In genomic region chr7:110557-111232, GRCh38 we compare ENCODE assay signal across 17 cellular contexts.
DNase-seq lines count a peak whose midpoint lies in the region; ATAC-seq, FAIRE-seq and TF ChIP-seq lines count a peak whose summit lies in the region.
"Had no signal": no experiment of that assay in that cellular context is flagged by ENCODE, and none has a peak within 500 bp of the region (broad histone marks: within the 10 kb centered on the region; RNA-seq: fewer than 3 reads in every experiment).

No MANE protein-coding gene starts in this region.

- no peak overlapping the region for H4K5ac ChIP-seq in IMR-90 (ENCODE audit: low read depth, low read length)

- BruUV-seq in IMR-90 (replicated peaks; lab: Mats Ljungman, UMichigan), result no TSS peak

- POLR2A ChIA-PET in IMR-90 (lab: Charles Lee; ENCODE audit: unreplicated experiment), result no interaction called here

- H3K27me3 Mint-ChIP-seq in immature natural killer cell (ENCODE audit: low read depth in 3 of 3) (peaks cover 5 to 23% (median 6%) of the 10 kb centered on the region in 3 donors), nephron progenitor cell (ENCODE audit: low read depth, poor library complexity) (peaks cover 11% of the 10 kb centered on the region)

- H2BK5ac ChIP-seq in IMR-90 (ENCODE audit: low read depth, low read length, poor library complexity, severe bottlenecking), result no peak overlapping the region

- WGBS in IMR-90 (ENCODE audit: extremely low coverage in 2 of 2, insufficient read length in 1 of 2), 2 experiments, result 81% methylated on average over 5 of the region's 11 CpGs; no CpG with 5 or more reads in 1 of the 2 experiments

- H2BK15ac ChIP-seq in IMR-90 (ENCODE audit: low read depth, low read length), result no peak overlapping the region

- no peak for FAIRE-seq in kidney (lab: Jason Lieb, UNC)
- FAIRE-seq: H54 had no signal

- no peak overlapping the region for H4K91ac ChIP-seq in IMR-90 (ENCODE audit: insufficient read depth, low read depth, low read length)

- in situ Hi-C loops in IMR-90 (cut with MboI; ENCODE audit: low sequenced_read_pairs), result no loop called here

- no peak overlapping the region for H3K4ac ChIP-seq in IMR-90 (ENCODE audit: low read depth, low read length)

- H3K23ac ChIP-seq in IMR-90 (ENCODE audit: low read depth, low read length), result no peak overlapping the region

- H3K27me3 ChIP-seq in IMR-90 (ENCODE audit: control insufficient read depth, insufficient read depth, low read length) (no peaks in the 10 kb centered on the region), upper lobe of right lung (no peaks in the 10 kb centered on the region)
- H3K27me3 ChIP-seq: BLaER1 had no signal

- H3K36me3 ChIP-seq in IMR-90 (ENCODE audit: control insufficient read depth, insufficient read depth, low read length) (no peaks in the 10 kb centered on the region), kidney (ENCODE audit: control insufficient read depth in 1 of 2, insufficient read depth in 2 of 2, low read length in 2 of 2) (no peaks in the 10 kb centered on the region), upper lobe of right lung (no peaks in the 10 kb centered on the region)
- H3K36me3 ChIP-seq: BLaER1 had no signal

- H3K9me3 Mint-ChIP-seq in immature natural killer cell (peaks cover 0 to 16% (median 4%) of the 10 kb centered on the region in 6 donors), nephron progenitor cell (peaks cover 39% of the 10 kb centered on the region)

- H3K4me1 ChIP-seq in IMR-90 (ENCODE audit: control insufficient read depth, insufficient read depth, low read length) (peaks cover 6% of the 10 kb centered on the region), kidney (ENCODE audit: control insufficient read depth in 1 of 2, insufficient read depth in 1 of 2, low read depth in 1 of 2, low read length in 2 of 2) (no peaks in the 10 kb centered on the region), upper lobe of right lung (no peaks in the 10 kb centered on the region)
- H3K4me1 ChIP-seq: BLaER1, Caco-2 had no signal

- H3K4me3 ChIP-seq in IMR-90 (ENCODE audit: insufficient read depth, low read depth, low read length), result no peak overlapping the region
- H3K4me3 ChIP-seq in kidney (ENCODE audit: low read length in 2 of 2), result no peak overlapping the region
- no peak overlapping the region for H3K4me3 ChIP-seq in upper lobe of right lung
- H3K4me3 ChIP-seq: BLaER1 had no signal

- no peaks in the 10 kb centered on the region for H4K20me1 ChIP-seq in IMR-90 (ENCODE audit: insufficient read depth, low read length)
- H4K20me1 ChIP-seq: BLaER1 had no signal

- H3K9me1 ChIP-seq in IMR-90 (ENCODE audit: insufficient read depth, low read length), result peaks cover 7% of the 10 kb centered on the region

- ATAC-seq in IMR-90 (ENCODE audit: low read depth), result no peak
- no peak for ATAC-seq in upper lobe of right lung
- ATAC-seq: HCT116 had no signal

- no peaks in the 10 kb centered on the region for H3K79me1 ChIP-seq in IMR-90 (ENCODE audit: low read depth in 1 of 2, low read length in 2 of 2)

- no peak overlapping the region for H2AK9ac ChIP-seq in IMR-90 (replicated peaks; ENCODE audit: low read depth, low read length, poor library complexity)

- H4K8ac ChIP-seq in IMR-90 (ENCODE audit: low read depth in 2 of 2, low read length in 2 of 2), result no peak overlapping the region

- H3K56ac ChIP-seq in IMR-90 (ENCODE audit: extremely low read depth, insufficient read depth, low read length), result no peak overlapping the region

- peak overlapping the region; percentile 23; the same call in 1 of the 2 replicates for H3K18ac ChIP-seq in IMR-90 (ENCODE audit: low read depth, low read length)

- dilution Hi-C loops in IMR-90 (cut with HindIII; ENCODE audit: low sequenced_read_pairs, unreplicated experiment), result no loop called here

- intact Hi-C loops in IMR-90 (cut with micrococcal nuclease), result no loop called here
- intact Hi-C loops in kidney (cut with DNase I), result no loop called here
- intact Hi-C loops in upper lobe of right lung (cut with DNase I), result no loop called here

- H3K9me3 ChIP-seq in IMR-90 (ENCODE audit: control insufficient read depth, insufficient read depth, low read length) (peaks cover 6% of the 10 kb centered on the region), kidney (ENCODE audit: control insufficient read depth in 1 of 2, low read length in 2 of 2) (peaks cover 0 to 7% of the 10 kb centered on the region in 2 donors), upper lobe of right lung (no peaks in the 10 kb centered on the region)
- H3K9me3 ChIP-seq: Caco-2 had no signal

- H3K14ac ChIP-seq in IMR-90 (replicated peaks; ENCODE audit: low read depth, low read length), result no peak overlapping the region

- no peak for TF ChIP-seq POLR2A in IMR-90 (IDR thresholded peaks at IDR 0.05; ENCODE audit: low read depth, low read length)

- H3K4me2 ChIP-seq in IMR-90 (ENCODE audit: low read depth, low read length), result no peak overlapping the region
- H3K4me2 ChIP-seq: BLaER1 had no signal

- DNase-seq in IMR-90, result no peak
- peak; percentile 18 for DNase-seq in ecto neural progenitor cell (ENCODE audit: low spot score)
- peak; percentile 41 for DNase-seq in kidney
- peak; percentile 44 for DNase-seq in upper lobe of right lung
- DNase-seq in NAMALWA (ENCODE audit: low spot score), result no peak
- DNase-seq in immature natural killer cell, result no peak
- no peak for DNase-seq in nephron progenitor cell
- DNase-seq: 8988T; AML-193; Caco-2; CD8-positive, alpha-beta memory T cell; DMS53; GF-D8 had no signal

- CTCF ChIA-PET in IMR-90 (lab: Yijun Ruan, JAX), result interaction anchor here (0.7 kb wide), 1 partner anchor 74 kb away, joined by 3 read pairs; no protein-coding TSS in a partner anchor

- H3K27ac Mint-ChIP-seq in immature natural killer cell (no peak overlapping the region), nephron progenitor cell (no peak overlapping the region)
- H3K27ac Mint-ChIP-seq: CD8-positive, alpha-beta memory T cell; IgD-negative memory B cell had no signal

- no peak overlapping the region for H3K27ac ChIP-seq in IMR-90 (ENCODE audit: insufficient read depth, low read length)
- no peak overlapping the region for H3K27ac ChIP-seq in kidney (ENCODE audit: low read depth in 2 of 2, low read length in 2 of 2)
- no peak overlapping the region for H3K27ac ChIP-seq in upper lobe of right lung
- H3K27ac ChIP-seq: BLaER1 had no signal

- H3K9ac ChIP-seq in IMR-90 (ENCODE audit: low read depth, low read length) (no peak overlapping the region), kidney (ENCODE audit: low read length in 2 of 2) (no peak overlapping the region)
- H3K9ac ChIP-seq: BLaER1 had no signal

- no peak overlapping the region; the same call in 1 of the 2 replicates for H2BK20ac ChIP-seq in IMR-90 (ENCODE audit: low read depth, low read length)

- H2BK120ac ChIP-seq in IMR-90 (ENCODE audit: low read depth, low read length), result no peak overlapping the region

- H2AFZ ChIP-seq in IMR-90 (replicated peaks; ENCODE audit: low read length, poor library complexity), result no peak overlapping the region

- H3K36me3 Mint-ChIP-seq in immature natural killer cell, result no peaks in the 10 kb centered on the region
- H3K36me3 Mint-ChIP-seq in nephron progenitor cell (ENCODE audit: low read depth), result peaks cover 5% of the 10 kb centered on the region

- H3K4me1 Mint-ChIP-seq in immature natural killer cell (no peaks in the 10 kb centered on the region), nephron progenitor cell (peaks cover 6% of the 10 kb centered on the region)
- H3K4me1 Mint-ChIP-seq: CD8-positive, alpha-beta memory T cell; IgD-negative memory B cell had no signal

- no peak for TF ChIP-seq CTCF in IMR-90 (conservative IDR thresholded peaks at IDR 0.05; ENCODE audit: low read depth, low read length)
- TF ChIP-seq CTCF in kidney (IDR thresholded peaks at IDR 0.05; ENCODE audit: borderline replicate concordance, extremely low read depth, insufficient read depth), result no peak
- no peak for TF ChIP-seq CTCF in upper lobe of right lung (IDR thresholded peaks at IDR 0.05)
- no peak for TF ChIP-seq CTCF in nephron progenitor cell (IDR thresholded peaks at IDR 0.05)

- H3K4me3 Mint-ChIP-seq in immature natural killer cell (no peak overlapping the region), nephron progenitor cell (no peak overlapping the region)
- H3K4me3 Mint-ChIP-seq: CD8-positive, alpha-beta memory T cell; IgD-negative memory B cell had no signal

- TF ChIP-seq RAD21 in IMR-90 (IDR thresholded peaks at IDR 0.05; ENCODE audit: low read length), result no peak

- no peak overlapping the region; the same call in 1 of the 2 replicates for H2AK5ac ChIP-seq in IMR-90 (ENCODE audit: low read depth, low read length)

TF ChIP-seq in IMR-90, 13 proteins besides CTCF, POLR2A, EP300 and RAD21:
- no peak for TF ChIP-seq BHLHE40 (IDR thresholded peaks at IDR 0.05; ENCODE audit: low read depth, low read length)

Comparison
In these comparisons a context has a peak if more than half of its experiments do, and no peak if none do; other contexts are left out.
1. DNase-seq: peak in ecto neural progenitor cell (single experiment), kidney (single experiment) and upper lobe of right lung (single experiment); none in IMR-90 (single experiment), NAMALWA (single experiment), immature natural killer cell (0 of 3) and nephron progenitor cell (single experiment).